In genomic region chr19:42401365-42402303, GRCh38 we compare ENCODE assay signal across 1 cellular context.
TF ChIP-seq lines count a peak whose summit lies in the region.

No MANE protein-coding gene starts in this region.

TF ChIP-seq in WTC11, 78 proteins besides CTCF, POLR2A, EP300 and RAD21 (continued from another document and continues in another):
- TF ChIP-seq ZNF281 (CRISPR knock-in tag; IDR thresholded peaks at IDR 0.05) (no peak), FOXJ3 (CRISPR knock-in tag; IDR thresholded peaks at IDR 0.05; ENCODE audit: borderline replicate concordance) (no peak), RELA (CRISPR knock-in tag; IDR thresholded peaks at IDR 0.05; ENCODE audit: borderline replicate concordance) (no peak), ZNF671 (CRISPR knock-in tag; IDR thresholded peaks at IDR 0.05) (no peak), SMAD3 (CRISPR knock-in tag; IDR thresholded peaks at IDR 0.05; ENCODE audit: borderline replicate concordance) (peak; percentile 63; the same call in 1 of the 2 replicates), ZNF425 (CRISPR knock-in tag; conservative IDR thresholded peaks at IDR 0.05) (no peak), ZNF532 (CRISPR knock-in tag; IDR thresholded peaks at IDR 0.05; ENCODE audit: borderline replicate concordance) (no peak), ZNF263 (CRISPR knock-in tag; IDR thresholded peaks at IDR 0.05; ENCODE audit: low read depth) (no peak), MYBL2 (CRISPR knock-in tag; IDR thresholded peaks at IDR 0.05) (no peak), CBFB (CRISPR knock-in tag; IDR thresholded peaks at IDR 0.05; ENCODE audit: low read depth) (peak; percentile 81; the same call in 1 of the 2 replicates), NFYB (CRISPR knock-in tag; conservative IDR thresholded peaks at IDR 0.05; ENCODE audit: low read depth) (0 out of 2 replicates have a peak, but pooled peaks have one; percentile 17), ATF2 (CRISPR knock-in tag; IDR thresholded peaks at IDR 0.05; ENCODE audit: borderline replicate concordance, low read depth) (no peak), HMGXB4 (CRISPR knock-in tag; IDR thresholded peaks at IDR 0.05) (no peak), IRF1 (CRISPR knock-in tag; IDR thresholded peaks at IDR 0.05) (no peak), NFE2L1 (CRISPR knock-in tag; IDR thresholded peaks at IDR 0.05) (no peak; the same call in 1 of the 2 replicates), E2F5 (CRISPR knock-in tag; IDR thresholded peaks at IDR 0.05) (0 out of 2 replicates have a peak, but pooled peaks have one; percentile 18), GABPB1 (CRISPR knock-in tag; IDR thresholded peaks at IDR 0.05) (no peak), SP1 (CRISPR knock-in tag; conservative IDR thresholded peaks at IDR 0.05) (peak; percentile 53), JUN (CRISPR knock-in tag; IDR thresholded peaks at IDR 0.05) (no peak), MXD4 (CRISPR knock-in tag; IDR thresholded peaks at IDR 0.05; ENCODE audit: borderline replicate concordance) (no peak), EMX1 (CRISPR knock-in tag; IDR thresholded peaks at IDR 0.05) (0 out of 2 replicates have a peak, but pooled peaks have one; percentile 40), E2F1 (CRISPR knock-in tag; IDR thresholded peaks at IDR 0.05) (no peak), HMGA2 (CRISPR knock-in tag; IDR thresholded peaks at IDR 0.05) (no peak), TCF7 (CRISPR knock-in tag; IDR thresholded peaks at IDR 0.05; ENCODE audit: low read depth) (no peak), ATF1 (CRISPR knock-in tag; IDR thresholded peaks at IDR 0.05) (no peak), MLX (CRISPR knock-in tag; IDR thresholded peaks at IDR 0.05) (no peak), ATF6 (CRISPR knock-in tag; IDR thresholded peaks at IDR 0.05) (no peak), ZNF423 (CRISPR knock-in tag; IDR thresholded peaks at IDR 0.05) (no peak), ZNF512 (CRISPR knock-in tag; IDR thresholded peaks at IDR 0.05; ENCODE audit: borderline replicate concordance) (no peak), STAT6 (CRISPR knock-in tag; conservative IDR thresholded peaks at IDR 0.05; ENCODE audit: low read depth) (no peak), PRRX2 (CRISPR knock-in tag; IDR thresholded peaks at IDR 0.05) (no peak)
